9 cellular contexts compared by ENCODE assay signal in the genomic region with DNA sequence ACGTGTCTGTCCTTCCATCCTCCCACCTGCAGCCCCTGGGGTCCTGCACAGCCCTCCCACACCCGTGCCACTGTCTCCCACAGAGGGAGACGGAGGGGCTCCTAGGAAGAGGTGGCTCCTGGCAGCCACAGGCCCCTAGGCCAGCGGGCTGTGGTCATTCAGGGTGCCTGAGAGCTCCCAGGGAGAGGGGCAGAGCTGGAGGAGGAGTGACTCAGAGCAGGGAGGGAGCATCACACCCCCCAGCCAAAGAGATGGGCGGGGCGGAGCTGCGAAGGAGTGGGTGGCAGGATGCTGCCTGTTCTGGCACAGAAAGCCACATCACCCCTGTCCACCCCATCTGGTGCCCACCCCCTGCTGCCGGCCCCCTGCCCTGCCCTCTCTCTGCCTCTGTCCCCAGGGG. TPM values are rescaled to one million over a fixed set of nuclear protein-coding genes. Genes with fewer than 3 reads are reported as not detected.
DNase-seq lines count a peak whose midpoint lies in the region; ATAC-seq and TF ChIP-seq lines count a peak whose summit lies in the region.
"Had no signal": no experiment of that assay in that cellular context is flagged by ENCODE, and none has a peak within 500 bp of the region (broad histone marks: within the 10 kb centered on the region; RNA-seq: fewer than 3 reads in every experiment).

No MANE protein-coding gene starts in this region.

- ATAC-seq in RWPE2 (ENCODE audit: low read depth) (peak; percentile 86), upper lobe of right lung (no peak), GM19452 (IDR thresholded peaks at IDR 0.05; ENCODE audit: unreplicated experiment) (no peak)

- H3K4me2 ChIP-seq in GM23248 (ENCODE audit: unreplicated experiment) = no peak overlapping the region

- no peaks in the 10 kb centered on the region for H3K36me3 ChIP-seq in GM23248 (ENCODE audit: low read depth)
- H3K36me3 ChIP-seq in RWPE2 (ENCODE audit: low read depth) = no peaks in the 10 kb centered on the region
- no peaks in the 10 kb centered on the region for H3K36me3 ChIP-seq in upper lobe of right lung

- 31 to 45% methylated on average over 5 to 8 of the region's 8 CpGs for WGBS in GM23248 (ENCODE audit: low coverage in 1 of 2, low lambda C conversion rate in 2 of 2, missing lambda C conversion rate in 2 of 2), 2 experiments

- intact Hi-C loops in upper lobe of right lung (cut with DNase I) = no loop called here

- no peaks in the 10 kb centered on the region for H3K9me2 ChIP-seq in GM23248 (ENCODE audit: insufficient read depth)

- no peak overlapping the region for H3K9ac ChIP-seq in GM23248

- DNase-seq in GM23248 = peak; percentile 89
- no peak for DNase-seq in RWPE2 (ENCODE audit: low spot score)
- peak; percentile 15 for DNase-seq in choroid plexus epithelial cell (ENCODE audit: low read depth)
- peak; percentile 13 for DNase-seq in stimulated activated CD8-positive, alpha-beta memory T cell treated with anti-CD3 and anti-CD28 coated beads, Interleukin-12 subunit alpha, Interleukin-12 subunit beta, amount 100 ng/mL, for 4 hours (ENCODE audit: low read depth)
- no peak for DNase-seq in NOMO-1 treated with dmso at 0.1 percent for 144 hours (lab: John Stamatoyannopoulos, UW; ENCODE audit: unreplicated experiment)
- DNase-seq in upper lobe of right lung = no peak
- DNase-seq: NCI-H526, T-helper 9 cell had no signal

- in situ Hi-C loops in GM23248 (cut with MboI) = no loop called here

- no peak overlapping the region for H3K27ac ChIP-seq in GM23248
- no peak overlapping the region for H3K27ac ChIP-seq in RWPE2 (ENCODE audit: poor library complexity, severe bottlenecking)
- H3K27ac ChIP-seq in upper lobe of right lung = no peak overlapping the region

- H3K4me3 ChIP-seq in GM23248 = no peak overlapping the region
- no peak overlapping the region for H3K4me3 ChIP-seq in RWPE2 (ENCODE audit: severe bottlenecking)
- H3K4me3 ChIP-seq in choroid plexus epithelial cell (ENCODE audit: low read depth, low read length) = no peak overlapping the region
- no peak overlapping the region for H3K4me3 ChIP-seq in upper lobe of right lung

- H3K9me3 ChIP-seq in GM23248 (ENCODE audit: low read depth) = no peaks in the 10 kb centered on the region
- H3K9me3 ChIP-seq in RWPE2 (ENCODE audit: severe bottlenecking) = no peaks in the 10 kb centered on the region
- no peaks in the 10 kb centered on the region for H3K9me3 ChIP-seq in upper lobe of right lung

- H3K27me3 ChIP-seq in GM23248 (replicated peaks; ENCODE audit: insufficient read depth) = no peaks in the 10 kb centered on the region
- no peaks in the 10 kb centered on the region for H3K27me3 ChIP-seq in RWPE2 (ENCODE audit: insufficient read depth, poor library complexity, severe bottlenecking)
- no peaks in the 10 kb centered on the region for H3K27me3 ChIP-seq in upper lobe of right lung

- no peak overlapping the region for H2AFZ ChIP-seq in GM23248

- peaks cover 5% of the 10 kb centered on the region; the same call in 1 of the 2 replicates for H3K4me1 ChIP-seq in GM23248 (ENCODE audit: insufficient read depth)
- H3K4me1 ChIP-seq in RWPE2 (ENCODE audit: insufficient read depth, poor library complexity, severe bottlenecking) = no peaks in the 10 kb centered on the region
- H3K4me1 ChIP-seq in upper lobe of right lung = no peaks in the 10 kb centered on the region

- no peak for TF ChIP-seq CTCF in RWPE2 (IDR thresholded peaks at IDR 0.05; ENCODE audit: poor library complexity, severe bottlenecking)
- no peak for TF ChIP-seq CTCF in choroid plexus epithelial cell (conservative IDR thresholded peaks at IDR 0.05; ENCODE audit: low read depth, low read length)
- no peak for TF ChIP-seq CTCF in upper lobe of right lung (IDR thresholded peaks at IDR 0.05)

- no peaks in the 10 kb centered on the region for H3K79me2 ChIP-seq in GM23248 (ENCODE audit: insufficient read depth)

- no peaks in the 10 kb centered on the region for H3F3A ChIP-seq in GM23248 (ENCODE audit: insufficient read depth)

- H4K20me1 ChIP-seq in GM23248 (ENCODE audit: insufficient read depth) = no peaks in the 10 kb centered on the region

RNA-seq across cellular contexts. Expression of a gene that starts 50.5 kb away (rescaled TPM):
- total RNA-seq in GM23248 (2014; rRNA removed; shearing (Covaris generic)) = 7.1 and 9.8 TPM in 2 replicates
- polyA plus RNA-seq in GM23248 (2016; fragmentation: Nextera tagmentation; extraction: Ambion mirVana) = 8.8 TPM in 2 replicates
- 13.2 TPM for total RNA-seq in upper lobe of right lung

Comparison
In these comparisons a context has a peak if more than half of its experiments do, and no peak if none do; other contexts are left out.
1. DNase-seq: peak in GM23248 (single experiment), choroid plexus epithelial cell (single experiment) and stimulated activated CD8-positive, alpha-beta memory T cell treated with anti-CD3 and anti-CD28 coated beads, Interleukin-12 subunit alpha, Interleukin-12 subunit beta, amount 100 ng/mL, for 4 hours (single experiment); none in RWPE2 (single experiment), NOMO-1 treated with dmso at 0.1 percent for 144 hours (single experiment) and upper lobe of right lung (single experiment).